In the genomic region with DNA sequence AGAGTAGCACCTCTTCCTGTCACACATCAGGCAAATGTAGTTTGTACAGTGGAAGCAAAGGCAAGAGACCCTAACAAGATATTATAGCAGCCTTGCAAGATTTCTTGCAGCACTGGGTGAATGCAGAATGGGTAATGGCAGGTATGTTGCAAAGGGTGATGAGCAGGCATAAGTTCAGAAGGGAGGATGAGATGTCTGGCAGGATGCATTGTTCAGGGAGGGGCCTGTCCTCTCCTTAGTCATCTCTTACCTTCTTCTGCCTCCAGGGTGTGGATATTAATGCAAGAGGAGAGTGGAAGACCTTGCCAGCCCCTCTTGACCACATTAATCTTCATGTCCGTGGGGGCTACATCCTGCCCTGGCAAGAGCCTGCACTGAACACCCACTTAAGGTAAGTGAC, we compare ENCODE assay signal across 2 cellular contexts. TPM values are rescaled to one million over a fixed set of nuclear protein-coding genes. Genes with fewer than 3 reads are reported as not detected.
"Had no signal": no experiment of that assay in that cellular context is flagged by ENCODE, and none has a peak within 500 bp of the region (broad histone marks: within the 10 kb centered on the region; RNA-seq: fewer than 3 reads in every experiment).

No MANE protein-coding gene starts in this region.

RNA-seq across cellular contexts. Expression of a gene that starts 12.2 kb away (rescaled TPM):
- polyA plus RNA-seq: naive thymus-derived CD8-positive, alpha-beta T cell; smooth muscle cell had no signal
